Comparison of ENCODE assay signal across 21 cellular contexts in genomic region chr4:121740796-121741409, GRCh38. TPM values are rescaled to one million over a fixed set of nuclear protein-coding genes. Genes with fewer than 3 reads are reported as not detected.
"Had no signal": no experiment of that assay in that cellular context is flagged by ENCODE, and none has a peak within 500 bp of the region (broad histone marks: within the 10 kb centered on the region; RNA-seq: fewer than 3 reads in every experiment).

No MANE protein-coding gene starts in this region.

- H3K27ac Mint-ChIP-seq: activated B cell treated with CpG ODN at 0.5 μM for 24 hours; activated CD4-positive, alpha-beta T cell treated with anti-CD3 and anti-CD28 coated beads, Interleukin-2, amount 10 ng/mL, durations not matched to agents 7 days and 5 days; activated naive CD8-positive, alpha-beta T cell treated with anti-CD3 and anti-CD28 coated beads for 36 hours; immature natural killer cell; naive B cell; stimulated activated memory B cell treated with anti-CD40 and anti-IgM and Interleukin-4, amounts not matched to agents 10 μg/mL and 1 μg/mL and 100 μg/mL, for 72 hours had no signal

- H3K27ac ChIP-seq: body of pancreas, colonic mucosa, esophagus muscularis mucosa, neutrophil, tibial artery had no signal

- ATAC-seq: body of pancreas; stimulated activated memory B cell treated with anti-CD40 and anti-IgM and Interleukin-4, amounts not matched to agents 10 μg/mL and 1 μg/mL and 100 μg/mL, for 72 hours had no signal

- DNase-seq: activated B cell treated with CpG ODN at 0.5 μM for 24 hours; activated CD4-positive, alpha-beta T cell treated with anti-CD3 and anti-CD28 coated beads, Interleukin-2, amount 10 ng/mL, durations not matched to agents 7 days and 5 days; activated CD8-positive, alpha-beta memory T cell treated with anti-CD3 and anti-CD28 coated beads, Interleukin-2, amount 50 U/mL, for 48 hours; activated gamma-delta T cell treated with Interleukin-2 at 50 U/mL for 16 hours; activated naive CD8-positive, alpha-beta T cell treated with anti-CD3 and anti-CD28 coated beads for 36 hours; amygdala; body of pancreas; central memory CD4-positive, alpha-beta T cell; colonic mucosa; hypothalamus; immature natural killer cell; naive B cell; retina; stimulated activated CD4-positive, alpha-beta T cell treated with anti-CD3 and anti-CD28 coated beads, Interleukin-2, amount 100 ng/mL, for 48 hours; T-helper 2 cell; tibial artery had no signal

- H3K4me1 Mint-ChIP-seq: activated B cell treated with CpG ODN at 0.5 μM for 24 hours; activated CD4-positive, alpha-beta T cell treated with anti-CD3 and anti-CD28 coated beads, Interleukin-2, amount 10 ng/mL, durations not matched to agents 7 days and 5 days; activated naive CD8-positive, alpha-beta T cell treated with anti-CD3 and anti-CD28 coated beads for 36 hours; immature natural killer cell; naive B cell; stimulated activated memory B cell treated with anti-CD40 and anti-IgM and Interleukin-4, amounts not matched to agents 10 μg/mL and 1 μg/mL and 100 μg/mL, for 72 hours had no signal

- H3K36me3 Mint-ChIP-seq: activated naive CD8-positive, alpha-beta T cell treated with anti-CD3 and anti-CD28 coated beads for 36 hours; immature natural killer cell; naive B cell; stimulated activated memory B cell treated with anti-CD40 and anti-IgM and Interleukin-4, amounts not matched to agents 10 μg/mL and 1 μg/mL and 100 μg/mL, for 72 hours had no signal

- H3K27me3 Mint-ChIP-seq: activated naive CD8-positive, alpha-beta T cell treated with anti-CD3 and anti-CD28 coated beads for 36 hours had no signal

- H3K9me3 ChIP-seq: body of pancreas, colonic mucosa, esophagus muscularis mucosa, neutrophil, tibial artery had no signal

- H3K4me3 ChIP-seq: body of pancreas, colonic mucosa, esophagus muscularis mucosa, lung, tibial artery had no signal

- H3K4me3 Mint-ChIP-seq: activated B cell treated with CpG ODN at 0.5 μM for 24 hours; activated CD4-positive, alpha-beta T cell treated with anti-CD3 and anti-CD28 coated beads, Interleukin-2, amount 10 ng/mL, durations not matched to agents 7 days and 5 days; activated naive CD8-positive, alpha-beta T cell treated with anti-CD3 and anti-CD28 coated beads for 36 hours; immature natural killer cell; naive B cell; stimulated activated memory B cell treated with anti-CD40 and anti-IgM and Interleukin-4, amounts not matched to agents 10 μg/mL and 1 μg/mL and 100 μg/mL, for 72 hours had no signal

- H3K36me3 ChIP-seq: colonic mucosa, esophagus muscularis mucosa, neutrophil, tibial artery had no signal

- H3K27me3 ChIP-seq: body of pancreas, colonic mucosa, esophagus muscularis mucosa, tibial artery had no signal

- H3K4me1 ChIP-seq: body of pancreas, colonic mucosa, tibial artery had no signal

RNA-seq across cellular contexts. Expression of gene SMIM43, which starts 24.1 kb away (rescaled TPM):
- total RNA-seq: activated B cell treated with CpG ODN at 0.5 μM for 24 hours; activated CD4-positive, alpha-beta T cell treated with anti-CD3 and anti-CD28 coated beads, Interleukin-2, amount 10 ng/mL, durations not matched to agents 7 days and 5 days; activated naive CD8-positive, alpha-beta T cell treated with anti-CD3 and anti-CD28 coated beads for 36 hours; body of pancreas; mononuclear cell had no signal
- polyA plus RNA-seq: immature natural killer cell had no signal
